1 cellular context compared by ENCODE assay signal in the genomic region with DNA sequence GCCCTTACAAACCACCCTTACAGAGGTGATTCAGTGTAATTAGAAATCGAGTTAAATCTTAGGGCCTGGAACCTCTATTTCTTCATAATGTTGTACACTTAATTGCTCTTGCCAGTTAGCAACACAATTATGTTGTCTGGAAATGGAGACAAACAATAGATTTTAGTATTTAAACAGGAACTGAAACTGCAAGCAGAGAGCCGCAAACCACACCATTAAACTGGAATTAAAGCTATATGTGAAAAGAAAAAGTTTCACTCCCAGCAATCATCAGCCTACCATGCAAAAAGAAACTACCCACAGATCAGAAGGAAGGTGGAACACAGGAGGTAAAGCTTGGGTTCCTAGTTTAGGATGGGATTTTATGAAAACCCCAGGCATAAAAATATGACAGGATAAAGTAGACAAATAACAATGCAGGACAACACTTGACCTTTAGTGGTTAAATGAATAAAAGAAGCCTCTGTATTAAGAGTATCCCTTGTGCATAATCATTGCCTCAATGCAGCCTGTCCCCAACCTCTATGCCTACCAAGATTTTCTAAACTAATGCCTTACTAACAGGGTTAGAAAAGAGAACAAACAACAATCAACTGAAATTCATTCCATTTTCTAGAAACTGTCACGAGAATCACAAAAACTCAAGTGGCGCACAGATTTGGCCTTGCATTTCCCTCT.
TF ChIP-seq lines count a peak whose summit lies in the region.

No MANE protein-coding gene starts in this region.

TF ChIP-seq in GM12878, 131 proteins besides CTCF, POLR2A, EP300 and RAD21 (continued from another document and continues in another):
- TF ChIP-seq NR2F1 (conservative IDR thresholded peaks at IDR 0.05) (peak; percentile 77), GABPA (IDR thresholded peaks at IDR 0.05; ENCODE audit: low read depth) (no peak), ATF7 (IDR thresholded peaks at IDR 0.05; ENCODE audit: low read depth) (peak; percentile 75; the same call in 1 of the 2 replicates), FOXK2 (IDR thresholded peaks at IDR 0.05) (no peak), CREM (IDR thresholded peaks at IDR 0.05; ENCODE audit: low read depth) (0 out of 2 replicates have a peak, but pooled peaks have one; percentile 15), SP1 (IDR thresholded peaks at IDR 0.05; ENCODE audit: low read depth, low read length) (no peak), STAT3 (IDR thresholded peaks at IDR 0.05; ENCODE audit: low read depth, low read length) (no peak; the same call in 1 of the 2 replicates), HDAC6 (IDR thresholded peaks at IDR 0.05; ENCODE audit: unreplicated experiment) (no peak), SMAD5 (IDR thresholded peaks at IDR 0.05; ENCODE audit: low read depth) (no peak), MYB (IDR thresholded peaks at IDR 0.05; ENCODE audit: borderline replicate concordance, low read depth, low read length) (no peak), FOXM1 (IDR thresholded peaks at IDR 0.05; ENCODE audit: low read depth, low read length) (no peak), SUZ12 (IDR thresholded peaks at IDR 0.05; ENCODE audit: unreplicated experiment) (no peak), ZNF217 (IDR thresholded peaks at IDR 0.05) (peak; percentile 93), POLR2AphosphoS2 (IDR thresholded peaks at IDR 0.05; ENCODE audit: low read depth, low read length) (no peak), CBFB (IDR thresholded peaks at IDR 0.05; ENCODE audit: low read depth) (peak; percentile 83)
- TF ChIP-seq, protein P1, sequence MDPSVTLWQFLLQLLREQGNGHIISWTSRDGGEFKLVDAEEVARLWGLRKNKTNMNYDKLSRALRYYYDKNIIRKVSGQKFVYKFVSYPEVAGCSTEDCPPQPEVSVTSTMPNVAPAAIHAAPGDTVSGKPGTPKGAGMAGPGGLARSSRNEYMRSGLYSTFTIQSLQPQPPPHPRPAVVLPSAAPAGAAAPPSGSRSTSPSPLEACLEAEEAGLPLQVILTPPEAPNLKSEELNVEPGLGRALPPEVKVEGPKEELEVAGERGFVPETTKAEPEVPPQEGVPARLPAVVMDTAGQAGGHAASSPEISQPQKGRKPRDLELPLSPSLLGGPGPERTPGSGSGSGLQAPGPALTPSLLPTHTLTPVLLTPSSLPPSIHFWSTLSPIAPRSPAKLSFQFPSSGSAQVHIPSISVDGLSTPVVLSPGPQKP (IDR thresholded peaks at IDR 0.05; ENCODE audit: low read depth, low read length): no peak
- TF ChIP-seq, protein P2, sequence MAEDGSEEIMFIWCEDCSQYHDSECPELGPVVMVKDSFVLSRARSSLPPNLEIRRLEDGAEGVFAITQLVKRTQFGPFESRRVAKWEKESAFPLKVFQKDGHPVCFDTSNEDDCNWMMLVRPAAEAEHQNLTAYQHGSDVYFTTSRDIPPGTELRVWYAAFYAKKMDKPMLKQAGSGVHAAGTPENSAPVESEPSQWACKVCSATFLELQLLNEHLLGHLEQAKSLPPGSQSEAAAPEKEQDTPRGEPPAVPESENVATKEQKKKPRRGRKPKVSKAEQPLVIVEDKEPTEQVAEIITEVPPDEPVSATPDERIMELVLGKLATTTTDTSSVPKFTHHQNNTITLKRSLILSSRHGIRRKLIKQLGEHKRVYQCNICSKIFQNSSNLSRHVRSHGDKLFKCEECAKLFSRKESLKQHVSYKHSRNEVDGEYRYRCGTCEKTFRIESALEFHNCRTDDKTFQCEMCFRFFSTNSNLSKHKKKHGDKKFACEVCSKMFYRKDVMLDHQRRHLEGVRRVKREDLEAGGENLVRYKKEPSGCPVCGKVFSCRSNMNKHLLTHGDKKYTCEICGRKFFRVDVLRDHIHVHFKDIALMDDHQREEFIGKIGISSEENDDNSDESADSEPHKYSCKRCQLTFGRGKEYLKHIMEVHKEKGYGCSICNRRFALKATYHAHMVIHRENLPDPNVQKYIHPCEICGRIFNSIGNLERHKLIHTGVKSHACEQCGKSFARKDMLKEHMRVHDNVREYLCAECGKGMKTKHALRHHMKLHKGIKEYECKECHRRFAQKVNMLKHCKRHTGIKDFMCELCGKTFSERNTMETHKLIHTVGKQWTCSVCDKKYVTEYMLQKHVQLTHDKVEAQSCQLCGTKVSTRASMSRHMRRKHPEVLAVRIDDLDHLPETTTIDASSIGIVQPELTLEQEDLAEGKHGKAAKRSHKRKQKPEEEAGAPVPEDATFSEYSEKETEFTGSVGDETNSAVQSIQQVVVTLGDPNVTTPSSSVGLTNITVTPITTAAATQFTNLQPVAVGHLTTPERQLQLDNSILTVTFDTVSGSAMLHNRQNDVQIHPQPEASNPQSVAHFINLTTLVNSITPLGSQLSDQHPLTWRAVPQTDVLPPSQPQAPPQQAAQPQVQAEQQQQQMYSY (CRISPR knock-in tag; IDR thresholded peaks at IDR 0.05): no peak
- TF ChIP-seq, protein P3, sequence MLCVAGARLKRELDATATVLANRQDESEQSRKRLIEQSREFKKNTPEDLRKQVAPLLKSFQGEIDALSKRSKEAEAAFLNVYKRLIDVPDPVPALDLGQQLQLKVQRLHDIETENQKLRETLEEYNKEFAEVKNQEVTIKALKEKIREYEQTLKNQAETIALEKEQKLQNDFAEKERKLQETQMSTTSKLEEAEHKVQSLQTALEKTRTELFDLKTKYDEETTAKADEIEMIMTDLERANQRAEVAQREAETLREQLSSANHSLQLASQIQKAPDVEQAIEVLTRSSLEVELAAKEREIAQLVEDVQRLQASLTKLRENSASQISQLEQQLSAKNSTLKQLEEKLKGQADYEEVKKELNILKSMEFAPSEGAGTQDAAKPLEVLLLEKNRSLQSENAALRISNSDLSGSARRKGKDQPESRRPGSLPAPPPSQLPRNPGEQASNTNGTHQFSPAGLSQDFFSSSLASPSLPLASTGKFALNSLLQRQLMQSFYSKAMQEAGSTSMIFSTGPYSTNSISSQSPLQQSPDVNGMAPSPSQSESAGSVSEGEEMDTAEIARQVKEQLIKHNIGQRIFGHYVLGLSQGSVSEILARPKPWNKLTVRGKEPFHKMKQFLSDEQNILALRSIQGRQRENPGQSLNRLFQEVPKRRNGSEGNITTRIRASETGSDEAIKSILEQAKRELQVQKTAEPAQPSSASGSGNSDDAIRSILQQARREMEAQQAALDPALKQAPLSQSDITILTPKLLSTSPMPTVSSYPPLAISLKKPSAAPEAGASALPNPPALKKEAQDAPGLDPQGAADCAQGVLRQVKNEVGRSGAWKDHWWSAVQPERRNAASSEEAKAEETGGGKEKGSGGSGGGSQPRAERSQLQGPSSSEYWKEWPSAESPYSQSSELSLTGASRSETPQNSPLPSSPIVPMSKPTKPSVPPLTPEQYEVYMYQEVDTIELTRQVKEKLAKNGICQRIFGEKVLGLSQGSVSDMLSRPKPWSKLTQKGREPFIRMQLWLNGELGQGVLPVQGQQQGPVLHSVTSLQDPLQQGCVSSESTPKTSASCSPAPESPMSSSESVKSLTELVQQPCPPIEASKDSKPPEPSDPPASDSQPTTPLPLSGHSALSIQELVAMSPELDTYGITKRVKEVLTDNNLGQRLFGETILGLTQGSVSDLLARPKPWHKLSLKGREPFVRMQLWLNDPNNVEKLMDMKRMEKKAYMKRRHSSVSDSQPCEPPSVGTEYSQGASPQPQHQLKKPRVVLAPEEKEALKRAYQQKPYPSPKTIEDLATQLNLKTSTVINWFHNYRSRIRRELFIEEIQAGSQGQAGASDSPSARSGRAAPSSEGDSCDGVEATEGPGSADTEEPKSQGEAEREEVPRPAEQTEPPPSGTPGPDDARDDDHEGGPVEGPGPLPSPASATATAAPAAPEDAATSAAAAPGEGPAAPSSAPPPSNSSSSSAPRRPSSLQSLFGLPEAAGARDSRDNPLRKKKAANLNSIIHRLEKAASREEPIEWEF (IDR thresholded peaks at IDR 0.05; ENCODE audit: insufficient replicate concordance, low read depth, low read length): no peak
- TF ChIP-seq, protein P4, sequence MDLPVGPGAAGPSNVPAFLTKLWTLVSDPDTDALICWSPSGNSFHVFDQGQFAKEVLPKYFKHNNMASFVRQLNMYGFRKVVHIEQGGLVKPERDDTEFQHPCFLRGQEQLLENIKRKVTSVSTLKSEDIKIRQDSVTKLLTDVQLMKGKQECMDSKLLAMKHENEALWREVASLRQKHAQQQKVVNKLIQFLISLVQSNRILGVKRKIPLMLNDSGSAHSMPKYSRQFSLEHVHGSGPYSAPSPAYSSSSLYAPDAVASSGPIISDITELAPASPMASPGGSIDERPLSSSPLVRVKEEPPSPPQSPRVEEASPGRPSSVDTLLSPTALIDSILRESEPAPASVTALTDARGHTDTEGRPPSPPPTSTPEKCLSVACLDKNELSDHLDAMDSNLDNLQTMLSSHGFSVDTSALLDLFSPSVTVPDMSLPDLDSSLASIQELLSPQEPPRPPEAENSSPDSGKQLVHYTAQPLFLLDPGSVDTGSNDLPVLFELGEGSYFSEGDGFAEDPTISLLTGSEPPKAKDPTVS (IDR thresholded peaks at IDR 0.05; ENCODE audit: low read depth, low read length): no peak
- TF ChIP-seq, protein P5, sequence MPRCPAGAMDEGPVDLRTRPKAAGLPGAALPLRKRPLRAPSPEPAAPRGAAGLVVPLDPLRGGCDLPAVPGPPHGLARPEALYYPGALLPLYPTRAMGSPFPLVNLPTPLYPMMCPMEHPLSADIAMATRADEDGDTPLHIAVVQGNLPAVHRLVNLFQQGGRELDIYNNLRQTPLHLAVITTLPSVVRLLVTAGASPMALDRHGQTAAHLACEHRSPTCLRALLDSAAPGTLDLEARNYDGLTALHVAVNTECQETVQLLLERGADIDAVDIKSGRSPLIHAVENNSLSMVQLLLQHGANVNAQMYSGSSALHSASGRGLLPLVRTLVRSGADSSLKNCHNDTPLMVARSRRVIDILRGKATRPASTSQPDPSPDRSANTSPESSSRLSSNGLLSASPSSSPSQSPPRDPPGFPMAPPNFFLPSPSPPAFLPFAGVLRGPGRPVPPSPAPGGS (IDR thresholded peaks at IDR 0.05; ENCODE audit: borderline replicate concordance, insufficient read depth, low read depth, low read length, poor library complexity, severe bottlenecking): no peak
- TF ChIP-seq, protein P6, sequence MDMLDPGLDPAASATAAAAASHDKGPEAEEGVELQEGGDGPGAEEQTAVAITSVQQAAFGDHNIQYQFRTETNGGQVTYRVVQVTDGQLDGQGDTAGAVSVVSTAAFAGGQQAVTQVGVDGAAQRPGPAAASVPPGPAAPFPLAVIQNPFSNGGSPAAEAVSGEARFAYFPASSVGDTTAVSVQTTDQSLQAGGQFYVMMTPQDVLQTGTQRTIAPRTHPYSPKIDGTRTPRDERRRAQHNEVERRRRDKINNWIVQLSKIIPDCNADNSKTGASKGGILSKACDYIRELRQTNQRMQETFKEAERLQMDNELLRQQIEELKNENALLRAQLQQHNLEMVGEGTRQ (IDR thresholded peaks at IDR 0.05; ENCODE audit: borderline replicate concordance, low read depth, low read length): no peak
- TF ChIP-seq, protein P7, sequence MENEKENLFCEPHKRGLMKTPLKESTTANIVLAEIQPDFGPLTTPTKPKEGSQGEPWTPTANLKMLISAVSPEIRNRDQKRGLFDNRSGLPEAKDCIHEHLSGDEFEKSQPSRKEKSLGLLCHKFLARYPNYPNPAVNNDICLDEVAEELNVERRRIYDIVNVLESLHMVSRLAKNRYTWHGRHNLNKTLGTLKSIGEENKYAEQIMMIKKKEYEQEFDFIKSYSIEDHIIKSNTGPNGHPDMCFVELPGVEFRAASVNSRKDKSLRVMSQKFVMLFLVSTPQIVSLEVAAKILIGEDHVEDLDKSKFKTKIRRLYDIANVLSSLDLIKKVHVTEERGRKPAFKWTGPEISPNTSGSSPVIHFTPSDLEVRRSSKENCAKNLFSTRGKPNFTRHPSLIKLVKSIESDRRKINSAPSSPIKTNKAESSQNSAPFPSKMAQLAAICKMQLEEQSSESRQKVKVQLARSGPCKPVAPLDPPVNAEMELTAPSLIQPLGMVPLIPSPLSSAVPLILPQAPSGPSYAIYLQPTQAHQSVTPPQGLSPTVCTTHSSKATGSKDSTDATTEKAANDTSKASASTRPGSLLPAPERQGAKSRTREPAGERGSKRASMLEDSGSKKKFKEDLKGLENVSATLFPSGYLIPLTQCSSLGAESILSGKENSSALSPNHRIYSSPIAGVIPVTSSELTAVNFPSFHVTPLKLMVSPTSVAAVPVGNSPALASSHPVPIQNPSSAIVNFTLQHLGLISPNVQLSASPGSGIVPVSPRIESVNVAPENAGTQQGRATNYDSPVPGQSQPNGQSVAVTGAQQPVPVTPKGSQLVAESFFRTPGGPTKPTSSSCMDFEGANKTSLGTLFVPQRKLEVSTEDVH (IDR thresholded peaks at IDR 0.05; ENCODE audit: low read depth, partially characterized antibody): no peak
- TF ChIP-seq, protein P8, sequence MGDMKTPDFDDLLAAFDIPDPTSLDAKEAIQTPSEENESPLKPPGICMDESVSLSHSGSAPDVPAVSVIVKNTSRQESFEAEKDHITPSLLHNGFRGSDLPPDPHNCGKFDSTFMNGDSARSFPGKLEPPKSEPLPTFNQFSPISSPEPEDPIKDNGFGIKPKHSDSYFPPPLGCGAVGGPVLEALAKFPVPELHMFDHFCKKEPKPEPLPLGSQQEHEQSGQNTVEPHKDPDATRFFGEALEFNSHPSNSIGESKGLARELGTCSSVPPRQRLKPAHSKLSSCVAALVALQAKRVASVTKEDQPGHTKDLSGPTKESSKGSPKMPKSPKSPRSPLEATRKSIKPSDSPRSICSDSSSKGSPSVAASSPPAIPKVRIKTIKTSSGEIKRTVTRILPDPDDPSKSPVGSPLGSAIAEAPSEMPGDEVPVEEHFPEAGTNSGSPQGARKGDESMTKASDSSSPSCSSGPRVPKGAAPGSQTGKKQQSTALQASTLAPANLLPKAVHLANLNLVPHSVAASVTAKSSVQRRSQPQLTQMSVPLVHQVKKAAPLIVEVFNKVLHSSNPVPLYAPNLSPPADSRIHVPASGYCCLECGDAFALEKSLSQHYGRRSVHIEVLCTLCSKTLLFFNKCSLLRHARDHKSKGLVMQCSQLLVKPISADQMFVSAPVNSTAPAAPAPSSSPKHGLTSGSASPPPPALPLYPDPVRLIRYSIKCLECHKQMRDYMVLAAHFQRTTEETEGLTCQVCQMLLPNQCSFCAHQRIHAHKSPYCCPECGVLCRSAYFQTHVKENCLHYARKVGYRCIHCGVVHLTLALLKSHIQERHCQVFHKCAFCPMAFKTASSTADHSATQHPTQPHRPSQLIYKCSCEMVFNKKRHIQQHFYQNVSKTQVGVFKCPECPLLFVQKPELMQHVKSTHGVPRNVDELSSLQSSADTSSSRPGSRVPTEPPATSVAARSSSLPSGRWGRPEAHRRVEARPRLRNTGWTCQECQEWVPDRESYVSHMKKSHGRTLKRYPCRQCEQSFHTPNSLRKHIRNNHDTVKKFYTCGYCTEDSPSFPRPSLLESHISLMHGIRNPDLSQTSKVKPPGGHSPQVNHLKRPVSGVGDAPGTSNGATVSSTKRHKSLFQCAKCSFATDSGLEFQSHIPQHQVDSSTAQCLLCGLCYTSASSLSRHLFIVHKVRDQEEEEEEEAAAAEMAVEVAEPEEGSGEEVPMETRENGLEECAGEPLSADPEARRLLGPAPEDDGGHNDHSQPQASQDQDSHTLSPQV (IDR thresholded peaks at IDR 0.05): no peak
